Comparison of ENCODE assay signal across 12 cellular contexts in the genomic region with DNA sequence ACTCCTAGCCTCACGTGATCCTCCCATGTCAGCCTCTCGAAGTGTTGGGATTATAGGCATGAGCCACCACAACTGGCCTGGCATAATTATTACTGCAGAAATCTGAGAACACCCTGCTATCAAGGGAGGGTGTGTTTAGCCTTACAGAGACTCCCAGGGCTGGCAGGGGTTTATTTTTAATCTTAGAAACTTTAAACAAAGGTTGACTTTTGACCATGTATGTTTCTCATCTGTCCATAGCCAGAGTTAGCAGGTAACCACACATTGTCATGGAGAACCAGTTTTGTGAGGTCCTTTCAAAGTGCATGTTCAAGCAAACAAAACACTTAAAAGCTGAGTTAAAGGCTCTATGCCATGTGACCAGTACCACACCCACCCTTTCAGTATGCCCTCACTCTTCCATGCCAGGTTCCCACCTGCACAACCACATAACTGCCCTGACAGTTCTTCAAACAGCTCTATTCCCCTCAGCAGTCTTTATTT. TPM values are rescaled to one million over a fixed set of nuclear protein-coding genes. Genes with fewer than 3 reads are reported as not detected.
DNase-seq lines count a peak whose midpoint lies in the region; ATAC-seq and TF ChIP-seq lines count a peak whose summit lies in the region.
"Had no signal": no experiment of that assay in that cellular context is flagged by ENCODE, and none has a peak within 500 bp of the region (broad histone marks: within the 10 kb centered on the region; RNA-seq: fewer than 3 reads in every experiment).

No MANE protein-coding gene starts in this region.

- H3K4me3 Mint-ChIP-seq in CD4-positive, CD25-positive, alpha-beta regulatory T cell: peak overlapping the region in 2 of 4 donors; percentile 18 to 43
- no peak overlapping the region for H3K4me3 Mint-ChIP-seq in H9
- H3K4me3 Mint-ChIP-seq: endodermal cell, WTC11 had no signal

- BruUV-seq in OCI-LY7 (replicated peaks; lab: Mats Ljungman, UMichigan): no TSS peak

- H3K9ac ChIP-seq in H9 (ENCODE audit: extremely low read depth, insufficient read length, low read length) (no peak overlapping the region), liver (ENCODE audit: low read depth in 1 of 2, low read length in 2 of 2) (peak overlapping the region in 1 of 2 donors; percentile 36)

- H3K27me3 Mint-ChIP-seq in CD4-positive, CD25-positive, alpha-beta regulatory T cell: no peaks in the 10 kb centered on the region
- H3K27me3 Mint-ChIP-seq in H9 (ENCODE audit: low read depth): no peaks in the 10 kb centered on the region

- no peak overlapping the region for H3K14ac ChIP-seq in H9 (ENCODE audit: insufficient read depth, low read length)

- H4K5ac ChIP-seq in H9 (ENCODE audit: insufficient read length, low read depth, low read length): no peak overlapping the region

- H2BK120ac ChIP-seq in H9 (ENCODE audit: low read depth, low read length, poor library complexity, severe bottlenecking): no peak overlapping the region

- H3K4me3 ChIP-seq in CD4-positive, CD25-positive, alpha-beta regulatory T cell (ENCODE audit: low read depth, low read length): peak overlapping the region; percentile 18
- H3K4me3 ChIP-seq in liver (ENCODE audit: low read depth in 1 of 3, low read length in 3 of 3): no peak overlapping the region
- H3K4me3 ChIP-seq in OCI-LY7 (ENCODE audit: low read depth, low read length, poor library complexity, severe bottlenecking): no peak overlapping the region
- H3K4me3 ChIP-seq: tibial nerve had no signal

- no peaks in the 10 kb centered on the region for H3K23me2 ChIP-seq in H9 (ENCODE audit: insufficient read length, low read depth, low read length, poor library complexity, severe bottlenecking)

- H3T11ph ChIP-seq in H9 (ENCODE audit: low read length): no peak overlapping the region

- POLR2A ChIA-PET in GM10248 (lab: Yijun Ruan, JAX) (no interaction called here), OCI-LY7 (lab: Charles Lee) (interaction anchor here (0.8 kb wide), 1 partner anchor 11 kb away, joined by 3 read pairs; the partner anchor contains the start of gene SIAH2)

- H3K9me2 ChIP-seq in OCI-LY7 (ENCODE audit: insufficient read depth, low read length): no peaks in the 10 kb centered on the region

- H3K56ac ChIP-seq in H9 (ENCODE audit: insufficient read length, low read depth, low read length): no peak overlapping the region

- CTCF ChIA-PET in GM10248 (lab: Yijun Ruan, JAX): no interaction called here
- CTCF ChIA-PET in OCI-LY7 (lab: Charles Lee; ENCODE audit: unreplicated experiment): no interaction called here

- no peak overlapping the region for H3K27ac ChIP-seq in CD4-positive, CD25-positive, alpha-beta regulatory T cell (ENCODE audit: insufficient read depth, low read length, poor library complexity, severe bottlenecking)
- no peak overlapping the region for H3K27ac ChIP-seq in H9 (ENCODE audit: insufficient read length, low read depth, low read length)
- peak overlapping the region; percentile 32; the same call in 1 of the 2 replicates for H3K27ac ChIP-seq in VCaP
- peak overlapping the region in 1 of 2 donors; percentile 46 for H3K27ac ChIP-seq in liver (ENCODE audit: low read depth in 1 of 2, low read length in 2 of 2)
- no peak overlapping the region for H3K27ac ChIP-seq in OCI-LY7 (ENCODE audit: low read depth, low read length, poor library complexity, severe bottlenecking)
- H3K27ac ChIP-seq in substantia nigra (ENCODE audit: low read depth, low read length, poor library complexity, severe bottlenecking): no peak overlapping the region
- H3K27ac ChIP-seq: tibial nerve had no signal

- no peaks in the 10 kb centered on the region for H3K27me3 ChIP-seq in CD4-positive, CD25-positive, alpha-beta regulatory T cell (ENCODE audit: control insufficient read depth, insufficient read depth, low read length)
- H3K27me3 ChIP-seq in H9 (ENCODE audit: insufficient read depth, low read length) (no peaks in the 10 kb centered on the region), liver (ENCODE audit: control insufficient read depth in 4 of 4, insufficient read depth in 4 of 4, low read length in 3 of 4) (no peaks in the 10 kb centered on the region)
- H3K27me3 ChIP-seq: tibial nerve had no signal

- peak overlapping the region in 2 of 3 donors; percentile 46 to 66 for H3K27ac Mint-ChIP-seq in CD4-positive, CD25-positive, alpha-beta regulatory T cell
- 0 out of 7 replicates have a peak overlapping the region, but pooled peaks of 2 of the 3 experiments have one; percentile 14 to 48 for H3K27ac Mint-ChIP-seq in H9
- H3K27ac Mint-ChIP-seq: WTC11 had no signal

- no peak overlapping the region for H2BK12ac ChIP-seq in H9 (ENCODE audit: insufficient read length, low read depth, low read length)

- H3K4me1 Mint-ChIP-seq in CD4-positive, CD25-positive, alpha-beta regulatory T cell: peaks cover 51 to 90% (median 72%) of the 10 kb centered on the region in 4 donors
- H3K4me1 Mint-ChIP-seq in H9: peaks cover 13 to 16% of the 10 kb centered on the region in 2 experiments

- H3K9me3 ChIP-seq in CD4-positive, CD25-positive, alpha-beta regulatory T cell (ENCODE audit: control insufficient read depth in 2 of 2, low read length in 2 of 2): no peaks in the 10 kb centered on the region
- no peaks in the 10 kb centered on the region for H3K9me3 ChIP-seq in H9 (ENCODE audit: control insufficient read depth, low read depth, low read length)
- no peaks in the 10 kb centered on the region for H3K9me3 ChIP-seq in liver (ENCODE audit: control insufficient read depth in 4 of 4, low read length in 3 of 4)
- no peaks in the 10 kb centered on the region for H3K9me3 ChIP-seq in OCI-LY7 (ENCODE audit: low read length)
- H3K9me3 ChIP-seq: tibial nerve had no signal

- H2BK20ac ChIP-seq in H9 (ENCODE audit: low read depth, low read length, poor library complexity, severe bottlenecking): no peak overlapping the region

- H3K9me3 Mint-ChIP-seq in CD4-positive, CD25-positive, alpha-beta regulatory T cell: peaks cover 0 to 2% (median 0%) of the 10 kb centered on the region in 7 donors
- H3K9me3 Mint-ChIP-seq in H9: no peaks in the 10 kb centered on the region
- H3K9me3 Mint-ChIP-seq: endodermal cell, WTC11 had no signal

- peak in 1 of 3 donors; percentile 32 for DNase-seq in CD4-positive, CD25-positive, alpha-beta regulatory T cell
- DNase-seq in H9: no peak
- no peak for DNase-seq in GM10248 (ENCODE audit: extremely low spot score)
- DNase-seq in OCI-LY7 (ENCODE audit: low spot score): no peak
- DNase-seq in substantia nigra (lab: John Stamatoyannopoulos, UW): no peak
- DNase-seq in NCI-H82 (lab: John Stamatoyannopoulos, UW): no peak
- DNase-seq: endodermal cell; stimulated activated CD4-positive, alpha-beta T cell treated with anti-CD3 and anti-CD28 coated beads, Interleukin-4, amount 100 ng/mL, for 1 hour had no signal

- H3K23ac ChIP-seq in H9 (ENCODE audit: insufficient read length, low read depth, low read length): no peak overlapping the region

- intact Hi-C loops in OCI-LY7 (cut with micrococcal nuclease; ENCODE audit: unreplicated experiment): no loop called here

- ATAC-seq in CD4-positive, CD25-positive, alpha-beta regulatory T cell (ENCODE audit: low read depth in 2 of 2): no peak
- ATAC-seq: WTC11 had no signal

- H4K20me1 ChIP-seq in H9 (ENCODE audit: control insufficient read depth, insufficient read depth, insufficient read length) (no peaks in the 10 kb centered on the region), OCI-LY7 (ENCODE audit: insufficient read depth, low read length) (0 out of 2 replicates have a peak, but pooled peaks cover 12% of the 10 kb centered on the region)

- no CpG with 5 or more reads among the region's 2 CpGs for WGBS in H9 (ENCODE audit: extremely low coverage, insufficient read length, low lambda C conversion rate)
- 58% methylated on average over 2 of the region's 2 CpGs for WGBS in liver

- H4K91ac ChIP-seq in H9 (ENCODE audit: insufficient read length, low read depth, low read length): no peak overlapping the region

- TF ChIP-seq CTCF in H9 (conservative IDR thresholded peaks at IDR 0.05): no peak
- no peak for TF ChIP-seq CTCF in VCaP (conservative IDR thresholded peaks at IDR 0.05)
- TF ChIP-seq CTCF in liver (IDR thresholded peaks at IDR 0.05; ENCODE audit: low read depth, low read length, missing input control): no peak
- no peak for TF ChIP-seq CTCF in GM10248 (IDR thresholded peaks at IDR 0.05; ENCODE audit: control extremely low read depth, extremely low read depth, low read depth, missing control alignments)
- TF ChIP-seq CTCF in OCI-LY7 (conservative IDR thresholded peaks at IDR 0.05; ENCODE audit: low read length): no peak

- no peaks in the 10 kb centered on the region for H3K79me1 ChIP-seq in H9 (ENCODE audit: insufficient read depth, low read depth, low read length, poor library complexity, severe bottlenecking)

- H4K8ac ChIP-seq in H9 (replicated peaks; ENCODE audit: insufficient read length, low read depth, low read length): no peak overlapping the region

- H3K4me2 ChIP-seq in H9 (ENCODE audit: insufficient read depth, insufficient read length, low read length): no peak overlapping the region
- H3K4me2 ChIP-seq in OCI-LY7 (ENCODE audit: low read length): no peak overlapping the region

- H2BK5ac ChIP-seq in H9 (ENCODE audit: insufficient read length, low read length): no peak overlapping the region

- no peak overlapping the region for H2AK5ac ChIP-seq in H9 (ENCODE audit: insufficient read length, low read length)

- no peak overlapping the region for H3K4ac ChIP-seq in H9 (ENCODE audit: low read depth, low read length)

- no peak overlapping the region for H3K18ac ChIP-seq in H9 (ENCODE audit: insufficient read length, low read depth, low read length)

- peaks cover 31% of the 10 kb centered on the region for H3K4me1 ChIP-seq in CD4-positive, CD25-positive, alpha-beta regulatory T cell (ENCODE audit: control insufficient read depth, insufficient read depth, low read length, poor library complexity, severe bottlenecking)
- H3K4me1 ChIP-seq in H9 (ENCODE audit: insufficient read depth, low read length) (no peaks in the 10 kb centered on the region; the same call in 1 of the 2 replicates), liver (ENCODE audit: control insufficient read depth in 4 of 4, insufficient read depth in 4 of 4, low read length in 3 of 4) (peaks cover 15 to 84% (median 66%) of the 10 kb centered on the region in 4 donors), OCI-LY7 (ENCODE audit: insufficient read depth, low read length, poor library complexity, severe bottlenecking) (no peaks in the 10 kb centered on the region)

- peaks cover 3% of the 10 kb centered on the region for H3K36me3 ChIP-seq in CD4-positive, CD25-positive, alpha-beta regulatory T cell (ENCODE audit: control insufficient read depth, insufficient read depth, low read length)
- H3K36me3 ChIP-seq in liver (ENCODE audit: control insufficient read depth in 4 of 4, insufficient read depth in 3 of 4, low read depth in 1 of 4, low read length in 3 of 4) (no peaks in the 10 kb centered on the region), OCI-LY7 (ENCODE audit: insufficient read depth, low read length) (no peaks in the 10 kb centered on the region)

- no peak overlapping the region for H2AFZ ChIP-seq in H9 (ENCODE audit: low read length)
- no peak overlapping the region for H2AFZ ChIP-seq in OCI-LY7 (ENCODE audit: low read length)

- peaks cover 24% of the 10 kb centered on the region for H3K36me3 Mint-ChIP-seq in CD4-positive, CD25-positive, alpha-beta regulatory T cell
- peaks cover 0 to 2% (median 0%) of the 10 kb centered on the region in 3 experiments; a peak in 2 of 7 replicates for H3K36me3 Mint-ChIP-seq in H9 (ENCODE audit: insufficient read depth in 1 of 3, low read depth in 3 of 3)
- H3K36me3 Mint-ChIP-seq: WTC11 had no signal

- no peak overlapping the region for H2BK15ac ChIP-seq in H9 (ENCODE audit: low read depth, low read length)

- H3K79me2 ChIP-seq in H9 (ENCODE audit: insufficient read depth, low read length) (no peaks in the 10 kb centered on the region), OCI-LY7 (ENCODE audit: insufficient read depth, low read depth, low read length) (no peaks in the 10 kb centered on the region; the same call in 1 of the 2 replicates)

- TF ChIP-seq RAD21 in liver (IDR thresholded peaks at IDR 0.05): peak in 1 of 2 donors; percentile 17

RNA-seq across cellular contexts. Expression of gene SIAH2, which starts 11.1 kb away (rescaled TPM):
- total RNA-seq in CD4-positive, CD25-positive, alpha-beta regulatory T cell: 61.4 TPM
- 10 to 100 TPM; 23.5 to 46.3 (median 27.5) TPM for polyA plus RNA-seq in CD4-positive, CD25-positive, alpha-beta regulatory T cell
- total RNA-seq in H9 (2021) (17.4 and 18.6 TPM in 2 replicates), liver (100 to 1,000 TPM in 1 of 2 donors, 10 to 100 TPM in 1; 18.2 to 104 TPM), OCI-LY7 (2022) (23.5 and 29.1 TPM in 2 replicates)
- polyA plus RNA-seq in liver: 10 to 100 TPM; 12.1 to 22.4 TPM
- total RNA-seq in OCI-LY7 (2014; rRNA removed; shearing (Covaris generic)): 22.2 and 22.7 TPM in 2 replicates

RNA-seq across cellular contexts. Expression of gene ERICH6, which starts 48.1 kb away (rescaled TPM):
- not detected for total RNA-seq in CD4-positive, CD25-positive, alpha-beta regulatory T cell
- under 1 TPM in 2 of 4 donors, not detected in 2; 0.17 to 0.77 TPM for polyA plus RNA-seq in CD4-positive, CD25-positive, alpha-beta regulatory T cell
- total RNA-seq in H9 (2021): not detected in 2 replicates
- total RNA-seq in liver: under 1 TPM in 1 of 2 donors, not detected in 1; under 0.01 TPM
- not detected for polyA plus RNA-seq in liver
- total RNA-seq in OCI-LY7 (2014; rRNA removed; shearing (Covaris generic)): 0.41 TPM in 1 of 2 replicates, not detected in the other
- 0.38 TPM in 1 of 2 replicates, not detected in the other for total RNA-seq in OCI-LY7 (2022)
